8 cellular contexts compared by ENCODE assay signal in the genomic region with DNA sequence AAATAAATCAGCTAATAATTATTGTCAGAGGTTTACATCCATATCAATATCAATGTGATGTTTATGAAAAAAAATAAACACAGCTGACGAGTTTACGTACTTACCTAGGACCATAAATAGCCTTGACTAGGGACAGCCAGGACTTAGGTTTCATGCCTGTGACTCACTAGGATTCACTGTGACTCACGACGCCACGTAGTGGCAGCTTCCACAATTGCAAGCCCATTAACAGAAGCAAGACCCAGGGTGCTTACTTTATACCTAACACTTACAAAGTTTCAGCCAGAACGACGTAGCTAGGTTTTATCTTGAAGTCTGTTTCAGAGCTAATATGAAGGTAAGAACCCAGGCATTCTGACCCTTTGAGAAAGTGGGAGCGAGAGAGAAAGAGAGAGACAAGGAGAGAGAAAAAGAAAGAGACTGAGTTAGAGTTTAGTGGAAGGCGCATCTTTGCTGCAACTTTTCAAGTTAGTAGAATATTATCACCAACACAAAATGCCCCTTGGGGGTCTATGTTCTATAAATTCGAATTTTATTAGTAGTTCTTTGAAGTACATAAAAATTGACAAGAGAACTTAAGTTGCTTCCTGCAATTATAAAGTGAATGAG.
DNase-seq lines count a peak whose midpoint lies in the region; FAIRE-seq and TF ChIP-seq lines count a peak whose summit lies in the region.

No MANE protein-coding gene starts in this region.

- in situ Hi-C loops in SK-MEL-5 (cut with HindIII; ENCODE audit: low pct_unique_long_range_greater_than_20kb, low sequenced_read_pairs), result loop anchor here (10.0 kb wide), 1 partner anchor 288 kb away; no protein-coding TSS in a partner anchor

- FAIRE-seq in urothelium cell line (lab: Jason Lieb, UNC), result no peak

- peak; percentile 65 for DNase-seq in GM04504 (ENCODE audit: low read depth)
- peak; percentile 89 for DNase-seq in H4 (ENCODE audit: low spot score)
- peak; percentile 92 for DNase-seq in SK-MEL-5 (ENCODE audit: low read depth, low spot score)
- peak; percentile 12 to 73 (median 52) for DNase-seq in activated naive CD4-positive, alpha-beta T cell (lab: John Stamatoyannopoulos, UW)
- peak; percentile 83 for DNase-seq in globus pallidus (ENCODE audit: low spot score)
- peak; percentile 97 for DNase-seq in pons (ENCODE audit: low spot score)
- peak; percentile 84 for DNase-seq in urothelium cell line (ENCODE audit: low spot score)

- peak; percentile 93 for TF ChIP-seq CTCF in LNCAP (IDR thresholded peaks at IDR 0.05)

Comparison
In these comparisons a context has a peak if more than half of its experiments do, and no peak if none do; other contexts are left out.
1. Peak in every context shown above with its lines: DNase-seq.